Comparison of ENCODE assay signal across 21 cellular contexts in the genomic region with DNA sequence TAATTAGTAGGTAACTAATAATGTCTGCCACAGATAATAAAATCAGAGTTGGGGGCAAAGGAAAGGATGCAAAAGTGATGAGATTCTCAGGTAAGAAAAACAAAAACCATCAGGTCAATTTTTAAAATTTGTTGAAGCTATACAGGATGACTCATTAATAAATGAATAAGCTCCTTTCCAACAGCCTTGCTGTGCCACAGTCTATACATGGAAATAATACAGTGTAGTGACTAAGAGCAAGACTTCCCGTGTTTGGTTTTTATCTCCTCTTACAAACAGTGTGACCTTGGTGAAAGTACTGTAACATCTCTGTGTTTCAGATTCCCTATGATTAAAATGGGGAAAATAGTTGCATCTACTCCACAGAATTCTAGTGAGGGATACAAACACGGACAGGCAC.
"Had no signal": no experiment of that assay in that cellular context is flagged by ENCODE, and none has a peak within 500 bp of the region (broad histone marks: within the 10 kb centered on the region; RNA-seq: fewer than 3 reads in every experiment).

No MANE protein-coding gene starts in this region.

- H3K4me3 ChIP-seq: coronary artery, right lobe of liver, skin epidermis, testis, uterus had no signal

- FAIRE-seq: endometrium, frontal cortex had no signal

- DNase-seq: activated CD4-positive, alpha-beta T cell treated with anti-CD3 and anti-CD28 coated beads for 4 hours; activated CD4-positive, alpha-beta T cell treated with anti-CD3 and anti-CD28 coated beads, Interleukin-2, amount 50 U/mL, for 48 hours; activated CD4-positive, CD25-positive, alpha-beta regulatory T cell; activated CD8-positive, alpha-beta memory T cell treated with anti-CD3 and anti-CD28 coated beads, Interleukin-2, amount 50 U/mL, for 48 hours; activated naive CD4-positive, alpha-beta T cell treated with Interleukin-2 at 50 U/mL for 16 hours; activated naive CD8-positive, alpha-beta T cell treated with anti-CD3 and anti-CD28 coated beads for 36 hours; activated T-cell treated with anti-CD3 and anti-CD28 coated beads, Interleukin-2, amount 50 U/mL, for 4 hours; cerebellar nuclear complex; hippocampal formation; left ventricle myocardium superior; right lobe of liver; stimulated activated CD4-positive, alpha-beta T cell treated with anti-CD3 and anti-CD28 coated beads, Interleukin-15, amount 100 ng/mL, for 24 hours; stimulated activated naive CD4-positive, alpha-beta T cell; T-helper 17 cell; testis; trophoblast cell; uterus had no signal
